ENCODE assay signal across 9 cellular contexts in genomic region chr10:58322072-58322834, GRCh38. TPM values are rescaled to one million over a fixed set of nuclear protein-coding genes. Genes with fewer than 3 reads are reported as not detected.
DNase-seq lines count a peak whose midpoint lies in the region; ATAC-seq and TF ChIP-seq lines count a peak whose summit lies in the region.
"Had no signal": no experiment of that assay in that cellular context is flagged by ENCODE, and none has a peak within 500 bp of the region (broad histone marks: within the 10 kb centered on the region; RNA-seq: fewer than 3 reads in every experiment).

No MANE protein-coding gene starts in this region.

- POLR2A ChIA-PET in WTC11 (lab: Charles Lee), result no interaction called here

- in situ Hi-C loops in gastrocnemius medialis (cut with MboI; ENCODE audit: low sequenced_read_pairs in 4 of 4), result loop anchor here in 2 of 4 donors (10.0 kb wide), 2 partner anchors 53 to 63 kb away; partner anchors contain the start of gene TFAM (in 1 of the 2)

- H3K27me3 ChIP-seq in gastrocnemius medialis (peaks cover 0 to 2% (median 0%) of the 10 kb centered on the region in 3 donors), neuronal stem cell (ENCODE audit: control insufficient read depth in 3 of 3, insufficient read depth in 3 of 3, low read depth in 1 of 3, low read length in 3 of 3) (peaks cover 0 to 4% (median 0%) of the 10 kb centered on the region in 3 experiments)
- H3K27me3 ChIP-seq: Peyer's patch had no signal

- H3K79me1 ChIP-seq in neuronal stem cell (ENCODE audit: low read depth, low read length), result no peaks in the 10 kb centered on the region

- H3K9ac ChIP-seq in neuronal stem cell (ENCODE audit: low read depth, low read length, poor library complexity), result no peak overlapping the region

- H3K23ac ChIP-seq in neuronal stem cell (ENCODE audit: low read depth, low read length, poor library complexity), result no peak overlapping the region

- no peak overlapping the region for H2BK12ac ChIP-seq in neuronal stem cell (ENCODE audit: low read length)

- H3K4me1 ChIP-seq in gastrocnemius medialis (no peaks in the 10 kb centered on the region), neuronal stem cell (ENCODE audit: control insufficient read depth in 2 of 2, insufficient read depth in 1 of 2, low read depth in 1 of 2, low read length in 2 of 2) (no peaks in the 10 kb centered on the region)

- H2BK120ac ChIP-seq in neuronal stem cell (ENCODE audit: low read depth, low read length), result no peak overlapping the region

- H3K9me3 Mint-ChIP-seq in WTC11, result no peaks in the 10 kb centered on the region

- 0 out of 2 replicates have a peak overlapping the region, but pooled peaks have one; percentile 7 for H3K27ac Mint-ChIP-seq in WTC11

- no peak overlapping the region for H4K91ac ChIP-seq in neuronal stem cell (ENCODE audit: low read depth, low read length, poor library complexity)

- H3K4me1 Mint-ChIP-seq in WTC11, result 0 out of 2 replicates have a peak, but pooled peaks cover 2% of the 10 kb centered on the region

- H3K27me3 Mint-ChIP-seq in WTC11 (ENCODE audit: low read depth), result peaks cover 3% of the 10 kb centered on the region

- TF ChIP-seq CTCF in WTC11 (IDR thresholded peaks at IDR 0.05) (no peak), gastrocnemius medialis (IDR thresholded peaks at IDR 0.05 in 4 of 5, conservative IDR thresholded peaks at IDR 0.05 in 1 of 5) (no peak)

- no CpG with 5 or more reads among the region's 3 CpGs for WGBS in neuronal stem cell (ENCODE audit: extremely low coverage in 2 of 2, insufficient read length in 2 of 2, insufficient replicate concordance in 1 of 2), 2 donors

- H3K27ac ChIP-seq in gastrocnemius medialis (peak overlapping the region in 3 of 4 donors; percentile 57 to 61 (median 58)), neuronal stem cell (replicated peaks; ENCODE audit: low read length) (no peak overlapping the region)
- H3K27ac ChIP-seq: Peyer's patch had no signal

- no peaks in the 10 kb centered on the region for H3K36me3 Mint-ChIP-seq in WTC11

- no peak overlapping the region for H4K8ac ChIP-seq in neuronal stem cell (ENCODE audit: low read depth, low read length)

- no peak overlapping the region for H3K4me3 Mint-ChIP-seq in WTC11

- H3K4ac ChIP-seq in neuronal stem cell (ENCODE audit: low read length), result no peak overlapping the region

- CTCF ChIA-PET in WTC11 (lab: Charles Lee), result no interaction called here

- H3K4me3 ChIP-seq in gastrocnemius medialis (no peak overlapping the region), neuronal stem cell (ENCODE audit: low read length in 2 of 2) (no peak overlapping the region)
- H3K4me3 ChIP-seq: Peyer's patch had no signal

- no peak overlapping the region for H3K4me2 ChIP-seq in neuronal stem cell (ENCODE audit: insufficient read depth, low read length, poor library complexity, severe bottlenecking)

- H2AK5ac ChIP-seq in neuronal stem cell (ENCODE audit: low read depth, low read length), result no peak overlapping the region

- ATAC-seq in activated CD4-positive, CD25-positive, alpha-beta regulatory T cell treated with anti-CD3 and anti-CD28 coated beads, Interleukin-2, amount 50 U/mL, for 24 hours, result peak; percentile 20 to 38
- ATAC-seq in HG03135 (IDR thresholded peaks at IDR 0.05; ENCODE audit: unreplicated experiment) (peak; percentile 80), WTC11 (no peak), gastrocnemius medialis (peak; percentile 80 to 94)

- intact Hi-C loops in gastrocnemius medialis (cut with DNase I; ENCODE audit: low total_unique reads), result no loop called here

- DNase-seq in activated CD4-positive, CD25-positive, alpha-beta regulatory T cell (lab: John Stamatoyannopoulos, UW), result no peak
- DNase-seq in WTC11 (ENCODE audit: low spot score), result no peak
- peak; percentile 11 to 48 for DNase-seq in gastrocnemius medialis
- no peak for DNase-seq in neuronal stem cell (ENCODE audit: low spot score)
- DNase-seq in NCI-H526 (lab: John Stamatoyannopoulos, UW), result no peak
- DNase-seq in DMS153 treated with DMSO at 0.1 percent for 48 hours (lab: John Stamatoyannopoulos, UW; ENCODE audit: unreplicated experiment), result no peak

- H3K9me3 ChIP-seq in gastrocnemius medialis, result no peaks in the 10 kb centered on the region
- no peaks in the 10 kb centered on the region for H3K9me3 ChIP-seq in neuronal stem cell (replicated peaks in 1 of 2; ENCODE audit: control insufficient read depth in 2 of 2, insufficient read depth in 1 of 2, low read depth in 1 of 2, low read length in 2 of 2)
- H3K9me3 ChIP-seq: Peyer's patch had no signal

- no peak overlapping the region for H2AFZ ChIP-seq in neuronal stem cell (ENCODE audit: low read length)

- H2BK5ac ChIP-seq in neuronal stem cell (ENCODE audit: low read length), result no peak overlapping the region

- no peaks in the 10 kb centered on the region for H3K36me3 ChIP-seq in gastrocnemius medialis
- H3K36me3 ChIP-seq in neuronal stem cell (replicated peaks in 1 of 2; ENCODE audit: control insufficient read depth in 2 of 2, insufficient read depth in 2 of 2, low read length in 2 of 2), result no peaks in the 10 kb centered on the region
- H3K36me3 ChIP-seq: Peyer's patch had no signal

- no peak overlapping the region for H3K18ac ChIP-seq in neuronal stem cell (ENCODE audit: low read length)

- no peak overlapping the region for H3K14ac ChIP-seq in neuronal stem cell (ENCODE audit: low read length)

- H2BK15ac ChIP-seq in neuronal stem cell (ENCODE audit: low read length), result no peak overlapping the region

- no peak for TF ChIP-seq POLR2A in gastrocnemius medialis (IDR thresholded peaks at IDR 0.05)

TF ChIP-seq in WTC11, 78 proteins besides CTCF, POLR2A, EP300 and RAD21 (continues in another document):
- TF ChIP-seq GRHL2 (CRISPR knock-in tag; IDR thresholded peaks at IDR 0.05; ENCODE audit: insufficient replicate concordance, severe bottlenecking) (no peak), NFYB (CRISPR knock-in tag; conservative IDR thresholded peaks at IDR 0.05; ENCODE audit: low read depth) (no peak), JUN (CRISPR knock-in tag; IDR thresholded peaks at IDR 0.05) (no peak), RELA (CRISPR knock-in tag; IDR thresholded peaks at IDR 0.05; ENCODE audit: borderline replicate concordance) (no peak), MXD4 (CRISPR knock-in tag; IDR thresholded peaks at IDR 0.05; ENCODE audit: borderline replicate concordance) (no peak), ATF1 (CRISPR knock-in tag; IDR thresholded peaks at IDR 0.05) (no peak), CDX4 (CRISPR knock-in tag; IDR thresholded peaks at IDR 0.05; ENCODE audit: borderline replicate concordance) (no peak), ZNF317 (CRISPR knock-in tag; IDR thresholded peaks at IDR 0.05; ENCODE audit: borderline replicate concordance, low read depth) (no peak), ZNF423 (CRISPR knock-in tag; IDR thresholded peaks at IDR 0.05) (no peak), ZMAT4 (CRISPR knock-in tag; IDR thresholded peaks at IDR 0.05) (no peak), FOXP1 (CRISPR knock-in tag; IDR thresholded peaks at IDR 0.05; ENCODE audit: borderline replicate concordance) (no peak), ZNF281 (CRISPR knock-in tag; IDR thresholded peaks at IDR 0.05) (no peak)

RNA-seq across cellular contexts. Expression of gene UBE2D1, which starts 12.6 kb away (rescaled TPM):
- 23.7 to 24.6 TPM (median 23.8 TPM) in 3 replicates for total RNA-seq in WTC11 (2021)
- total RNA-seq in gastrocnemius medialis, result 100 to 1,000 TPM in 1 of 4 donors, 10 to 100 TPM in 3; 62.0 to 178 (median 81.6) TPM
- 30.6 TPM for polyA plus RNA-seq in neuronal stem cell (2013, experiment 1 of 2)
- polyA plus RNA-seq in neuronal stem cell (2013, experiment 2 of 2), result 30.6 TPM

RNA-seq across cellular contexts. Expression of gene CISD1, which starts 53.3 kb away (rescaled TPM):
- 46.6 to 53.8 TPM (median 48.3 TPM) in 3 replicates for total RNA-seq in WTC11 (2021)
- 10 to 100 TPM; 54.4 to 90.2 (median 71.1) TPM for total RNA-seq in gastrocnemius medialis
- polyA plus RNA-seq in neuronal stem cell (2013, experiment 1 of 2), result 56.0 TPM
- polyA plus RNA-seq in neuronal stem cell (2013, experiment 2 of 2), result 51.1 TPM

RNA-seq across cellular contexts. Expression of gene IPMK, which starts 54.6 kb away (rescaled TPM):
- total RNA-seq in WTC11 (2021) (9.7 to 10.9 TPM (median 9.9 TPM) in 3 replicates), gastrocnemius medialis (1 to 10 TPM; 3.0 to 8.2 (median 5.6) TPM)
- polyA plus RNA-seq in neuronal stem cell (2013, experiment 1 of 2), result 5.0 TPM
- 5.2 TPM for polyA plus RNA-seq in neuronal stem cell (2013, experiment 2 of 2)

Comparison
In these comparisons a context has a peak if more than half of its experiments do, and no peak if none do; other contexts are left out.
1. DNase-seq: peak in gastrocnemius medialis (2 of 2); none in activated CD4-positive, CD25-positive, alpha-beta regulatory T cell (0 of 4), WTC11 (single experiment), neuronal stem cell (single experiment), NCI-H526 (0 of 2) and DMS153 treated with DMSO at 0.1 percent for 48 hours (single experiment).